In the genomic region with DNA sequence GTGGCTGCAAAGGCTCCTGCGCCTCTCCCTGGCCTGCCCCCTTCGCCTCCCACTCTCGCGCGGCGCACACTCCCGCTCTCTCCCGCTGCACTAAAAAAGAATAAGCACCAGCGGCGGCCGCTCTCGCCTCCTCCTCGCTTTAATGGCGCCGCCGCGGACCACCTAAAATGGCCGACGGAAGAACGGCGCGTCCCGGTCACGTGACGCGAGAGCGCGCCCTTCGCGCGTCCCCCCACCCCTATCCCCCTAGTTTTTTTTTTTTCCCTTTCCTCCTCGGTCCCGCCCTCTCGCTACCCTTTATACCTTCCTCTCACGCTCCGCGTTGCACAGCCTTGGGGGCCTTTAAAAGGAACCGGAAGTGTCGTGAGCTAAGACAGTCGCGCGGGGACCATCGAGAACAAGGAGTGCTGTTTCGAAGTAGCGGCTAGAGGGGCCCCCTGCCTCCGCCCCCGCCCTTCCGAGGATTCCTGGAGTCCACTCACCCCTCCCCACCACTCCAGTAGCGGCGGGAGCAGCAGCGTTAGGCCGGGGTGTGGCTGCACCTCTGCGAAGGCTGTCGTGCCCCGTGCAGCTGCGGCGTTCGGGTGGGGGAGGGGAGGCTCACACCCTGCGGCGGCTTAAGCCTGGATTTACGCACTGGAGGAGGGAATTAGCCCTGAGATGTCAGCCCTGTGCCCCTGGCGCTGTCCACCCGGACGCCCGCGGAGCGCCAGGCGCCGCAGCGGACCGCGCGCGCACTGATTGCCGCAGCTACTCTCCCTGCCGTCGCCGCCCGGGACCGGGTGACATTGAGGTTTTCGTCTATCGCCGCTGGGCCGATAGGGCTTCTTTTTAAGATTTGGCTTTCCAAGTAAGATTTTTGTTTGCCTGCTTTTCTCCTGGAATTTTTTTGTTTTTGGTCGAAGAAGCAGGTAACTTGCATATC, we compare ENCODE assay signal across 8 cellular contexts. TPM values are rescaled to one million over a fixed set of nuclear protein-coding genes. Genes with fewer than 3 reads are reported as not detected.
DNase-seq lines count a peak whose midpoint lies in the region; ATAC-seq and TF ChIP-seq lines count a peak whose summit lies in the region.

Gene HNRNPD, minus strand, starts transcription at position 176 of the 925 bp plus-strand sequence. CDS start 313 bp downstream, outside the sequence.

- peaks cover 29% of the 10 kb centered on the region for H3K36me3 ChIP-seq in PC-3 (ENCODE audit: low read depth, low read length)
- no peaks in the 10 kb centered on the region for H3K36me3 ChIP-seq in mucosa of descending colon (ENCODE audit: low read depth)

- H2AFZ ChIP-seq in PC-3 (ENCODE audit: low read length) = peak within 1 kb of the TSS; percentile 70

- peak; percentile 63 for TF ChIP-seq EP300 in Ishikawa (IDR thresholded peaks at IDR 0.05; ENCODE audit: borderline replicate concordance)

- no peak for TF ChIP-seq CTCF in PC-3 (conservative IDR thresholded peaks at IDR 0.05; ENCODE audit: low read depth, low read length)
- TF ChIP-seq CTCF in mucosa of descending colon (IDR thresholded peaks at IDR 0.05) = no peak

- ATAC-seq in GM21576 (IDR thresholded peaks at IDR 0.05; ENCODE audit: unreplicated experiment) (peak; percentile 90), PC-3 (peak; percentile 89), mucosa of descending colon (peak; percentile 86)

- peak within 1 kb of the TSS; percentile 87 for H3K27ac ChIP-seq in PC-3 (ENCODE audit: low read length)
- H3K27ac ChIP-seq in epithelial cell of prostate = peak within 1 kb of the TSS; percentile 97

- H3K4me1 ChIP-seq in PC-3 (ENCODE audit: insufficient read depth, low read length) (peaks cover 19% of the 10 kb centered on the region), mucosa of descending colon (ENCODE audit: low read depth) (peaks cover 32% of the 10 kb centered on the region)

- H3K9ac ChIP-seq in PC-3 (ENCODE audit: low read length) = peak within 1 kb of the TSS; percentile 100

- intact Hi-C loops in PC-3 (cut with micrococcal nuclease) = loop anchor here (1.0 to 10.0 kb wide), 4 partner anchors 21 to 661 kb away; partner anchors contain the start of genes COPS4, ENOPH1 and HNRNPDL
- intact Hi-C loops in mucosa of descending colon (cut with DNase I, micrococcal nuclease) = loop anchor here (10.0 kb wide), 1 partner anchor 51 kb away; no protein-coding TSS in a partner anchor

- CTCF ChIA-PET in PC-3 (lab: Charles Lee) = no interaction called here

- no peaks in the 10 kb centered on the region for H3K9me2 ChIP-seq in PC-3 (replicated peaks; ENCODE audit: low read length)

- peak within 1 kb of the TSS; percentile 90 for H3K4me2 ChIP-seq in PC-3 (ENCODE audit: low read length)

- peaks cover 81% of the 10 kb centered on the region for H3K79me2 ChIP-seq in PC-3 (ENCODE audit: low read length)

- H3K27me3 ChIP-seq in PC-3 (ENCODE audit: low read length) = no peaks in the 10 kb centered on the region

- peak; percentile 95 for DNase-seq in DMS114 treated with DMSO at 0.1 percent for 48 hours (lab: John Stamatoyannopoulos, UW; ENCODE audit: unreplicated experiment)
- peak; percentile 96 for DNase-seq in PC-3
- peak; percentile 92 for DNase-seq in activated T-cell treated with anti-CD3 and anti-CD28 coated beads for 48 hours (ENCODE audit: low read depth)
- peak; percentile 98 for DNase-seq in epithelial cell of prostate (ENCODE audit: low read depth, low spot score)
- DNase-seq in mucosa of descending colon = peak; percentile 96 to 99 (median 97)
- DNase-seq in stimulated activated CD8-positive, alpha-beta memory T cell treated with anti-CD3 and anti-CD28 coated beads, Interleukin-4, amount 100 ng/mL, for 24 hours (ENCODE audit: low read depth) = peak; percentile 92

- H3F3A ChIP-seq in PC-3 (ENCODE audit: low read length, unreplicated experiment) = no peaks in the 10 kb centered on the region

- POLR2A ChIA-PET in PC-3 (lab: Charles Lee; ENCODE audit: unreplicated experiment) = interaction anchor here (0.6 to 1.0 kb wide), 3 partner anchors 26 to 900 kb away, joined by 6 to 8 read pairs (median 6); no protein-coding TSS in a partner anchor

- no peak; the same call in 1 of the 2 replicates for TF ChIP-seq RAD21 in Ishikawa (IDR thresholded peaks at IDR 0.05; ENCODE audit: low read depth)

- peak within 1 kb of the TSS; percentile 97 for H3K4me3 ChIP-seq in PC-3 (ENCODE audit: low read length)
- peak within 1 kb of the TSS; percentile 73 for H3K4me3 ChIP-seq in mucosa of descending colon

- no peaks in the 10 kb centered on the region for H3K9me3 ChIP-seq in PC-3 (ENCODE audit: low read length)
- H3K9me3 ChIP-seq in mucosa of descending colon = no peaks in the 10 kb centered on the region

- peaks cover 45% of the 10 kb centered on the region for H4K20me1 ChIP-seq in PC-3 (ENCODE audit: low read length)

- BruUV-seq in PC-3 (replicated peaks; lab: Mats Ljungman, UMichigan) = no TSS peak

TF ChIP-seq in Ishikawa, 13 proteins besides CTCF, POLR2A, EP300 and RAD21:
- TF ChIP-seq TAF1 (IDR thresholded peaks at IDR 0.05; ENCODE audit: low read depth) = peak; percentile 88
- TF ChIP-seq MAX (IDR thresholded peaks at IDR 0.05) = peak; percentile 90
- peak; percentile 54; the same call in 1 of the 2 replicates for TF ChIP-seq FOXM1 (IDR thresholded peaks at IDR 0.05; ENCODE audit: borderline replicate concordance, low read depth)
- peak; percentile 80 for TF ChIP-seq TEAD4 (IDR thresholded peaks at IDR 0.05)
- peak; percentile 88 for TF ChIP-seq TCF12 (IDR thresholded peaks at IDR 0.05; ENCODE audit: low read depth)
- TF ChIP-seq, protein P1, sequence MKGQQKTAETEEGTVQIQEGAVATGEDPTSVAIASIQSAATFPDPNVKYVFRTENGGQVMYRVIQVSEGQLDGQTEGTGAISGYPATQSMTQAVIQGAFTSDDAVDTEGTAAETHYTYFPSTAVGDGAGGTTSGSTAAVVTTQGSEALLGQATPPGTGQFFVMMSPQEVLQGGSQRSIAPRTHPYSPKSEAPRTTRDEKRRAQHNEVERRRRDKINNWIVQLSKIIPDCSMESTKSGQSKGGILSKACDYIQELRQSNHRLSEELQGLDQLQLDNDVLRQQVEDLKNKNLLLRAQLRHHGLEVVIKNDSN (IDR thresholded peaks at IDR 0.05) = peak; percentile 98
- no peak; the same call in 1 of the 2 replicates for TF ChIP-seq ZBTB7A (IDR thresholded peaks at IDR 0.05; ENCODE audit: low read depth)
- TF ChIP-seq CREB1 (IDR thresholded peaks at IDR 0.05; ENCODE audit: low read depth) = no peak; the same call in none of the 2 replicates
- TF ChIP-seq, protein P2, sequence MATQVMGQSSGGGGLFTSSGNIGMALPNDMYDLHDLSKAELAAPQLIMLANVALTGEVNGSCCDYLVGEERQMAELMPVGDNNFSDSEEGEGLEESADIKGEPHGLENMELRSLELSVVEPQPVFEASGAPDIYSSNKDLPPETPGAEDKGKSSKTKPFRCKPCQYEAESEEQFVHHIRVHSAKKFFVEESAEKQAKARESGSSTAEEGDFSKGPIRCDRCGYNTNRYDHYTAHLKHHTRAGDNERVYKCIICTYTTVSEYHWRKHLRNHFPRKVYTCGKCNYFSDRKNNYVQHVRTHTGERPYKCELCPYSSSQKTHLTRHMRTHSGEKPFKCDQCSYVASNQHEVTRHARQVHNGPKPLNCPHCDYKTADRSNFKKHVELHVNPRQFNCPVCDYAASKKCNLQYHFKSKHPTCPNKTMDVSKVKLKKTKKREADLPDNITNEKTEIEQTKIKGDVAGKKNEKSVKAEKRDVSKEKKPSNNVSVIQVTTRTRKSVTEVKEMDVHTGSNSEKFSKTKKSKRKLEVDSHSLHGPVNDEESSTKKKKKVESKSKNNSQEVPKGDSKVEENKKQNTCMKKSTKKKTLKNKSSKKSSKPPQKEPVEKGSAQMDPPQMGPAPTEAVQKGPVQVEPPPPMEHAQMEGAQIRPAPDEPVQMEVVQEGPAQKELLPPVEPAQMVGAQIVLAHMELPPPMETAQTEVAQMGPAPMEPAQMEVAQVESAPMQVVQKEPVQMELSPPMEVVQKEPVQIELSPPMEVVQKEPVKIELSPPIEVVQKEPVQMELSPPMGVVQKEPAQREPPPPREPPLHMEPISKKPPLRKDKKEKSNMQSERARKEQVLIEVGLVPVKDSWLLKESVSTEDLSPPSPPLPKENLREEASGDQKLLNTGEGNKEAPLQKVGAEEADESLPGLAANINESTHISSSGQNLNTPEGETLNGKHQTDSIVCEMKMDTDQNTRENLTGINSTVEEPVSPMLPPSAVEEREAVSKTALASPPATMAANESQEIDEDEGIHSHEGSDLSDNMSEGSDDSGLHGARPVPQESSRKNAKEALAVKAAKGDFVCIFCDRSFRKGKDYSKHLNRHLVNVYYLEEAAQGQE (IDR thresholded peaks at IDR 0.05; ENCODE audit: low read depth) = peak; percentile 65
- peak; percentile 25; the same call in 1 of the 2 replicates for TF ChIP-seq NFIC (IDR thresholded peaks at IDR 0.05)
- TF ChIP-seq YY1 (IDR thresholded peaks at IDR 0.05; ENCODE audit: low read depth) = peak; percentile 98
- TF ChIP-seq CEBPB (IDR thresholded peaks at IDR 0.05) = no peak
- TF ChIP-seq EGR1 (IDR thresholded peaks at IDR 0.05) = peak; percentile 92
TF ChIP-seq in Ishikawa: peak in this region for 10.

RNA-seq across cellular contexts. Expression of gene HNRNPD, which starts in this region (rescaled TPM):
- 86.4 and 136 TPM in 2 replicates for total RNA-seq in PC-3 (2014; rRNA removed)
- 100 to 1,000 TPM; 120 to 176 (median 172) TPM for total RNA-seq in mucosa of descending colon

Comparison
In these comparisons a context has a peak if more than half of its experiments do, and no peak if none do; other contexts are left out.
1. Peak in every context shown above with its lines: DNase-seq, ATAC-seq, H3K4me3 ChIP-seq and H3K27ac ChIP-seq.